ENCODE assay signal across 1 cellular context in genomic region chr11:104731890-104732289, GRCh38.
TF ChIP-seq lines count a peak whose summit lies in the region.

No MANE protein-coding gene starts in this region.

TF ChIP-seq in GM23338, 12 proteins besides CTCF, POLR2A, EP300 and RAD21:
- TF ChIP-seq ZNF462 (CRISPR knock-in tag; IDR thresholded peaks at IDR 0.05) (no peak), REST (IDR thresholded peaks at IDR 0.05; ENCODE audit: unreplicated experiment) (no peak)
TF ChIP-seq in GM23338: peak in this region for 0.
